Comparison of ENCODE assay signal across 11 cellular contexts in genomic region chr4:81652069-81652478, GRCh38.
A peak's percentile ranks its signal among the peaks of the same experiment; 100 is the strongest.
DNase-seq lines count a peak whose midpoint lies in the region; TF ChIP-seq lines count a peak whose summit lies in the region.
"Had no signal": no experiment of that assay in that cellular context is flagged by ENCODE, and none has a peak within 500 bp of the region (broad histone marks: within the 10 kb centered on the region; RNA-seq: fewer than 3 reads in every experiment).

No MANE protein-coding gene starts in this region.

- DNase-seq in activated naive CD4-positive, alpha-beta T cell treated with anti-CD3 and anti-CD28 coated beads for 36 hours, result no peak
- DNase-seq in activated naive CD4-positive, alpha-beta T cell (lab: John Stamatoyannopoulos, UW), result no peak
- DNase-seq in activated naive CD8-positive, alpha-beta T cell treated with anti-CD3 and anti-CD28 coated beads for 36 hours, result peak; percentile 8
- DNase-seq in suprapubic skin (ENCODE audit: low spot score in 2 of 2) (no peak), Calu3 (no peak), mucosa of gallbladder (ENCODE audit: low spot score) (no peak), foreskin fibroblast (no peak)
- DNase-seq: activated CD4-positive, CD25-positive, alpha-beta regulatory T cell; NCI-H2107 had no signal

- H3K27me3 ChIP-seq in suprapubic skin, result no peaks in the 10 kb centered on the region

- no peaks in the 10 kb centered on the region for H3K9me3 Mint-ChIP-seq in activated naive CD4-positive, alpha-beta T cell treated with anti-CD3 and anti-CD28 coated beads for 36 hours
- peaks cover 6% of the 10 kb centered on the region for H3K9me3 Mint-ChIP-seq in activated naive CD8-positive, alpha-beta T cell treated with anti-CD3 and anti-CD28 coated beads for 36 hours
- H3K9me3 Mint-ChIP-seq in nephron, result peaks cover 5% of the 10 kb centered on the region
- H3K9me3 Mint-ChIP-seq in Calu3 (ENCODE audit: low read depth, unreplicated experiment), result no peaks in the 10 kb centered on the region

- peaks cover 14% of the 10 kb centered on the region for H3K4me1 ChIP-seq in suprapubic skin

- intact Hi-C loops in activated naive CD4-positive, alpha-beta T cell treated with anti-CD3 and anti-CD28 coated beads for 36 hours (cut with micrococcal nuclease), result loop anchor here (1.0 to 10.0 kb wide), 7 partner anchors 63 to 1525 kb away; partner anchors contain the start of genes ENOPH1 and HNRNPDL
- intact Hi-C loops in Calu3 (cut with micrococcal nuclease; ENCODE audit: unreplicated experiment), result no loop called here

- H3K9me3 ChIP-seq in suprapubic skin, result no peaks in the 10 kb centered on the region

- H3K27ac Mint-ChIP-seq in activated naive CD4-positive, alpha-beta T cell treated with anti-CD3 and anti-CD28 coated beads for 36 hours, result peak overlapping the region; percentile 74
- H3K27ac Mint-ChIP-seq in activated naive CD8-positive, alpha-beta T cell treated with anti-CD3 and anti-CD28 coated beads for 36 hours, result peak overlapping the region; percentile 95
- H3K27ac Mint-ChIP-seq in nephron (peak overlapping the region; percentile 52 to 87 (median 78)), Calu3 (ENCODE audit: unreplicated experiment) (no peak overlapping the region)

- BruUV-seq in Calu3 (replicated peaks; lab: Mats Ljungman, UMichigan), result no TSS peak

- H3K4me3 ChIP-seq in suprapubic skin (no peak overlapping the region), foreskin fibroblast (ENCODE audit: low read depth in 1 of 2, low read length in 2 of 2) (no peak overlapping the region)
- H3K4me3 ChIP-seq: K562 had no signal

- WGBS in suprapubic skin, result 78% methylated on average over 2 of the region's 2 CpGs

- no peaks in the 10 kb centered on the region for H3K36me3 ChIP-seq in suprapubic skin

- peaks cover 63% of the 10 kb centered on the region for H3K4me1 Mint-ChIP-seq in activated naive CD4-positive, alpha-beta T cell treated with anti-CD3 and anti-CD28 coated beads for 36 hours (ENCODE audit: low read depth)
- H3K4me1 Mint-ChIP-seq in activated naive CD8-positive, alpha-beta T cell treated with anti-CD3 and anti-CD28 coated beads for 36 hours, result peaks cover 62% of the 10 kb centered on the region
- peaks cover 56% of the 10 kb centered on the region for H3K4me1 Mint-ChIP-seq in nephron
- peaks cover 24% of the 10 kb centered on the region for H3K4me1 Mint-ChIP-seq in Calu3 (ENCODE audit: low read depth, unreplicated experiment)

- no peak overlapping the region for H3K4me3 Mint-ChIP-seq in activated naive CD4-positive, alpha-beta T cell treated with anti-CD3 and anti-CD28 coated beads for 36 hours
- H3K4me3 Mint-ChIP-seq in activated naive CD8-positive, alpha-beta T cell treated with anti-CD3 and anti-CD28 coated beads for 36 hours, result peak overlapping the region; percentile 44
- peak overlapping the region in 2 of 3 experiments; percentile 0 to 52 for H3K4me3 Mint-ChIP-seq in nephron
- H3K4me3 Mint-ChIP-seq in Calu3 (ENCODE audit: low read depth, unreplicated experiment), result no peak overlapping the region

- no peak for TF ChIP-seq EP300 in suprapubic skin (IDR thresholded peaks at IDR 0.05)

- H3K36me3 Mint-ChIP-seq in activated naive CD4-positive, alpha-beta T cell treated with anti-CD3 and anti-CD28 coated beads for 36 hours (ENCODE audit: low read depth), result no peaks in the 10 kb centered on the region
- H3K36me3 Mint-ChIP-seq in activated naive CD8-positive, alpha-beta T cell treated with anti-CD3 and anti-CD28 coated beads for 36 hours, result peaks cover 6% of the 10 kb centered on the region
- H3K36me3 Mint-ChIP-seq in nephron (ENCODE audit: low read depth) (no peaks in the 10 kb centered on the region), Calu3 (ENCODE audit: insufficient read depth, unreplicated experiment) (no peaks in the 10 kb centered on the region)

- TF ChIP-seq CTCF in nephron (IDR thresholded peaks at IDR 0.05; ENCODE audit: unreplicated experiment in 3 of 3) (no peak), suprapubic skin (IDR thresholded peaks at IDR 0.05) (no peak), Calu3 (IDR thresholded peaks at IDR 0.05; ENCODE audit: unreplicated experiment) (no peak), foreskin fibroblast (IDR thresholded peaks at IDR 0.05; ENCODE audit: low read depth, low read length) (no peak)

- H3K27me3 Mint-ChIP-seq in activated naive CD4-positive, alpha-beta T cell treated with anti-CD3 and anti-CD28 coated beads for 36 hours (ENCODE audit: low read depth), result no peaks in the 10 kb centered on the region
- H3K27me3 Mint-ChIP-seq in activated naive CD8-positive, alpha-beta T cell treated with anti-CD3 and anti-CD28 coated beads for 36 hours, result no peaks in the 10 kb centered on the region
- H3K27me3 Mint-ChIP-seq in nephron (ENCODE audit: low read depth) (no peaks in the 10 kb centered on the region), Calu3 (ENCODE audit: unreplicated experiment) (no peaks in the 10 kb centered on the region)

- CTCF ChIA-PET in activated naive CD4-positive, alpha-beta T cell treated with anti-CD3 and anti-CD28 coated beads for 36 hours (lab: Charles Lee), result interaction anchor here (0.7 to 1.5 kb wide), 4 partner anchors 56 to 180 kb away, joined by 3 to 5 read pairs (median 3); partner anchors contain the start of gene RASGEF1B
- CTCF ChIA-PET in Calu3 (lab: Charles Lee), result no interaction called here

- TF ChIP-seq POLR2A in suprapubic skin (IDR thresholded peaks at IDR 0.05), result no peak

- peak overlapping the region; percentile 29 for H3K27ac ChIP-seq in suprapubic skin

Comparison
In these comparisons a context has a peak if more than half of its experiments do, and no peak if none do; other contexts are left out.
1. H3K4me3 Mint-ChIP-seq: peak in activated naive CD8-positive, alpha-beta T cell treated with anti-CD3 and anti-CD28 coated beads for 36 hours (single experiment) and nephron (2 of 3); none in activated naive CD4-positive, alpha-beta T cell treated with anti-CD3 and anti-CD28 coated beads for 36 hours (single experiment) and Calu3 (single experiment).